11 cellular contexts compared by ENCODE assay signal in genomic region chr7:130276796-130277762, GRCh38. TPM values are rescaled to one million over a fixed set of nuclear protein-coding genes. Genes with fewer than 3 reads are reported as not detected.
A peak's percentile ranks its signal among the peaks of the same experiment; 100 is the strongest.
DNase-seq lines count a peak whose midpoint lies in the region; TF ChIP-seq lines count a peak whose summit lies in the region.
"Had no signal": no experiment of that assay in that cellular context is flagged by ENCODE, and none has a peak within 500 bp of the region (broad histone marks: within the 10 kb centered on the region; RNA-seq: fewer than 3 reads in every experiment).

No MANE protein-coding gene starts in this region.

- H4K20me1 ChIP-seq in SK-N-SH (ENCODE audit: insufficient read depth) (no peaks in the 10 kb centered on the region), fibroblast of lung (ENCODE audit: control insufficient read depth, extremely low read depth, insufficient read depth, low read length) (no peaks in the 10 kb centered on the region)

- no peaks in the 10 kb centered on the region for H3F3A ChIP-seq in SK-N-SH (replicated peaks; ENCODE audit: insufficient read depth)

- no peak for TF ChIP-seq RAD21 in SK-N-SH (IDR thresholded peaks at IDR 0.05; ENCODE audit: low read length)

- 83% methylated on average over 10 of the region's 10 CpGs for WGBS in SK-N-SH (ENCODE audit: low lambda C conversion rate)

- DNase-seq in NCI-H1092 treated with DMSO at 0.1 percent for 48 hours (lab: John Stamatoyannopoulos, UW) (peak; percentile 15), NCI-H1092 (lab: John Stamatoyannopoulos, UW) (no peak), SK-N-SH (no peak), fibroblast of lung (ENCODE audit: low read depth in 2 of 2) (peak; percentile 72 to 88), NCI-H526 treated with DMSO at 0.1 percent for 48 hours (lab: John Stamatoyannopoulos, UW) (no peak), SK-N-DZ (ENCODE audit: low spot score) (no peak), cortex of kidney (lab: John Stamatoyannopoulos, UW) (no peak)
- peak; percentile 53 to 64 for DNase-seq in stimulated activated CD4-positive, alpha-beta T cell treated with anti-CD3 and anti-CD28 coated beads, Interleukin-2, amount 100 ng/mL, for 24 hours
- DNase-seq: activated B cell treated with CpG ODN at 0.5 μM for 24 hours, NCI-H774 had no signal

- H3K9ac ChIP-seq in SK-N-SH (no peak overlapping the region), fibroblast of lung (ENCODE audit: insufficient read depth, low read length) (no peak overlapping the region)

- no peak for TF ChIP-seq CTCF in SK-N-SH (IDR thresholded peaks at IDR 0.05)
- no peak for TF ChIP-seq CTCF in fibroblast of lung (conservative IDR thresholded peaks at IDR 0.05 in 1 of 2, IDR thresholded peaks at IDR 0.05 in 1 of 2; ENCODE audit: low read depth in 1 of 2, low read length in 2 of 2)

- no peak overlapping the region for H2AFZ ChIP-seq in SK-N-SH (ENCODE audit: low read depth)
- H2AFZ ChIP-seq in fibroblast of lung (ENCODE audit: low read length), result no peak overlapping the region

- no peaks in the 10 kb centered on the region for H3K36me3 ChIP-seq in SK-N-SH (replicated peaks in 1 of 2; ENCODE audit: control insufficient read depth in 1 of 2, insufficient read depth in 2 of 2, low read length in 1 of 2)
- no peaks in the 10 kb centered on the region for H3K36me3 ChIP-seq in fibroblast of lung (ENCODE audit: control insufficient read depth, insufficient read depth, low read length)

- H3K27ac ChIP-seq in SK-N-SH (ENCODE audit: low read depth in 2 of 2, low read length in 1 of 2) (no peak overlapping the region), fibroblast of lung (ENCODE audit: insufficient read depth, low read length) (no peak overlapping the region)

- H3K79me2 ChIP-seq in SK-N-SH (ENCODE audit: insufficient read depth) (no peaks in the 10 kb centered on the region), fibroblast of lung (ENCODE audit: control insufficient read depth, insufficient read depth, low read length) (no peaks in the 10 kb centered on the region)

- POLR2A ChIA-PET in SK-N-SH (lab: Yijun Ruan, JAX), result interaction anchor here (1.1 kb wide), 1 partner anchor 72 kb away, joined by 3 read pairs; the partner anchor contains the start of gene TMEM209

- TF ChIP-seq EP300 in SK-N-SH (IDR thresholded peaks at IDR 0.05; ENCODE audit: borderline replicate concordance in 1 of 2, low read depth in 1 of 2, low read length in 1 of 2), result no peak

- H3K4me2 ChIP-seq in SK-N-SH (no peak overlapping the region), fibroblast of lung (ENCODE audit: extremely low read depth, insufficient read depth, low read length) (no peak overlapping the region)

- H3K4me3 ChIP-seq in SK-N-SH (ENCODE audit: low read depth in 2 of 2, low read length in 1 of 2) (no peak overlapping the region), fibroblast of lung (replicated peaks in 1 of 4; ENCODE audit: control extremely low read depth in 1 of 4, insufficient read depth in 1 of 4, low read depth in 3 of 4, low read length in 4 of 4) (no peak overlapping the region)
- H3K4me3 ChIP-seq: lung had no signal

- no peaks in the 10 kb centered on the region for H3K9me3 ChIP-seq in SK-N-SH
- H3K9me3 ChIP-seq in fibroblast of lung (ENCODE audit: control insufficient read depth, insufficient read depth, low read depth, low read length), result no peaks in the 10 kb centered on the region

- H3K9me2 ChIP-seq in SK-N-SH, result no peaks in the 10 kb centered on the region

- H3K27me3 ChIP-seq in SK-N-SH (ENCODE audit: insufficient read depth), result no peaks in the 10 kb centered on the region
- no peaks in the 10 kb centered on the region for H3K27me3 ChIP-seq in fibroblast of lung (ENCODE audit: control insufficient read depth, insufficient read depth, low read length)

- CTCF ChIA-PET in SK-N-SH (lab: Yijun Ruan, JAX), result interaction anchor here (0.7 to 3.7 kb wide), 21 partner anchors 9 to 456 kb away, joined by 3 to 21 read pairs (median 4); partner anchors contain the start of genes CPA2, CPA4, KLHDC10 and MEST

- H3K4me1 ChIP-seq in SK-N-SH (ENCODE audit: control insufficient read depth in 1 of 2, insufficient read depth in 2 of 2, low read depth in 1 of 2, low read length in 1 of 2) (peaks cover 3 to 13% of the 10 kb centered on the region in 2 experiments; a peak in 3 of 4 replicates), fibroblast of lung (ENCODE audit: control insufficient read depth, extremely low read depth, insufficient read depth, low read length) (peaks cover 19% of the 10 kb centered on the region)

TF ChIP-seq in SK-N-SH, 30 proteins besides CTCF, POLR2A, EP300 and RAD21:
- TF ChIP-seq JUND (IDR thresholded peaks at IDR 0.05), result peak; percentile 38
- no peak for TF ChIP-seq GABPA (IDR thresholded peaks at IDR 0.05; ENCODE audit: low read depth)
- no peak for TF ChIP-seq ELF1 (IDR thresholded peaks at IDR 0.05)
- TF ChIP-seq FOSL2 (IDR thresholded peaks at IDR 0.05; ENCODE audit: borderline replicate concordance, low read depth), result peak; percentile 60
- TF ChIP-seq REST (IDR thresholded peaks at IDR 0.05; ENCODE audit: low read depth, low read length), result no peak
- no peak for TF ChIP-seq PBX3 (IDR thresholded peaks at IDR 0.05)
TF ChIP-seq in SK-N-SH: peak in this region for 2.

RNA-seq across cellular contexts. Expression of gene CPA2, which starts 10.4 kb away (rescaled TPM):
- 0.03 TPM in 1 of 2 replicates, not detected in the other for polyA plus RNA-seq in SK-N-SH (2012; rRNA removed)
- polyA plus RNA-seq in SK-N-SH (2012; cell fraction: cytosol; rRNA removed), result 0.04 TPM in 1 of 2 replicates, not detected in the other
- polyA plus RNA-seq in SK-N-SH (2012; cell fraction: nucleus; rRNA removed), result 0.05 TPM in 1 of 2 replicates, not detected in the other
- under 0.01 TPM in 1 of 2 replicates, not detected in the other for total RNA-seq in fibroblast of lung
- polyA plus RNA-seq in fibroblast of lung, result 0.06 TPM in 1 of 2 replicates, not detected in the other
- polyA plus RNA-seq in fibroblast of lung (2012), result 0.15 TPM in 1 of 2 replicates, not detected in the other
- not detected in 2 replicates for polyA minus RNA-seq in fibroblast of lung (ENCODE audit: low replicate concordance)
- polyA plus RNA-seq in SK-N-DZ (2014; cell fraction: cytosol; rRNA removed), result not detected in 2 replicates
- not detected in 2 replicates for polyA plus RNA-seq in SK-N-DZ (2014; cell fraction: nucleus; rRNA removed)
- total RNA-seq: activated B cell treated with CpG ODN at 0.5 μM for 24 hours had no signal

RNA-seq across cellular contexts. Expression of gene CPA4, which starts 15.9 kb away (rescaled TPM):
- polyA plus RNA-seq in SK-N-SH (2012; rRNA removed), result 176 and 243 TPM in 2 replicates
- polyA plus RNA-seq in SK-N-SH (2012; cell fraction: cytosol; rRNA removed), result 108 and 129 TPM in 2 replicates
- 529 and 562 TPM in 2 replicates for polyA plus RNA-seq in SK-N-SH (2012; cell fraction: nucleus; rRNA removed)
- total RNA-seq in fibroblast of lung, result 6.4 and 20.0 TPM in 2 replicates
- 31.5 and 48.3 TPM in 2 replicates for polyA plus RNA-seq in fibroblast of lung
- polyA plus RNA-seq in fibroblast of lung (2012), result 18.7 and 31.0 TPM in 2 replicates
- polyA minus RNA-seq in fibroblast of lung (ENCODE audit: low replicate concordance), result 37.6 and 39.8 TPM in 2 replicates
- polyA plus RNA-seq in SK-N-DZ (2014; cell fraction: cytosol; rRNA removed), result not detected in 2 replicates
- polyA plus RNA-seq in SK-N-DZ (2014; cell fraction: nucleus; rRNA removed), result 0.21 TPM in 1 of 2 replicates, not detected in the other
- total RNA-seq: activated B cell treated with CpG ODN at 0.5 μM for 24 hours had no signal

Comparison
In these comparisons a context has a peak if more than half of its experiments do, and no peak if none do; other contexts are left out.
1. DNase-seq: peak in NCI-H1092 treated with DMSO at 0.1 percent for 48 hours (single experiment), fibroblast of lung (2 of 2) and stimulated activated CD4-positive, alpha-beta T cell treated with anti-CD3 and anti-CD28 coated beads, Interleukin-2, amount 100 ng/mL, for 24 hours (2 of 2); none in NCI-H1092 (single experiment), SK-N-SH (single experiment), NCI-H526 treated with DMSO at 0.1 percent for 48 hours (single experiment), SK-N-DZ (single experiment) and cortex of kidney (single experiment).